23 cellular contexts compared by ENCODE assay signal in genomic region chr15:58742022-58742421, GRCh38. TPM values are rescaled to one million over a fixed set of nuclear protein-coding genes. Genes with fewer than 3 reads are reported as not detected.
DNase-seq lines count a peak whose midpoint lies in the region; ATAC-seq, FAIRE-seq and TF ChIP-seq lines count a peak whose summit lies in the region.
"Had no signal": no experiment of that assay in that cellular context is flagged by ENCODE, and none has a peak within 500 bp of the region (broad histone marks: within the 10 kb centered on the region; RNA-seq: fewer than 3 reads in every experiment).

No MANE protein-coding gene starts in this region.

- peak overlapping the region; percentile 26 for H3K4me3 ChIP-seq in coronary artery
- H3K4me3 ChIP-seq: body of pancreas, gastroesophageal sphincter, HAP-1, mucosa of descending colon, transverse colon had no signal

- no peak overlapping the region for H3K27ac Mint-ChIP-seq in activated CD4-positive, alpha-beta T cell treated with anti-CD3 and anti-CD28 coated beads for 36 hours
- no peak overlapping the region for H3K27ac Mint-ChIP-seq in activated CD4-positive, alpha-beta T cell treated with anti-CD3 and anti-CD28 coated beads, Interleukin-2, amount 10 ng/mL, durations not matched to agents 7 days and 5 days
- H3K27ac Mint-ChIP-seq in osteocyte (ENCODE audit: unreplicated experiment) (peak overlapping the region; percentile 73), mesothelial cell of epicardium (no peak overlapping the region)
- no peak overlapping the region for H3K27ac Mint-ChIP-seq in activated CD8-positive, alpha-beta memory T cell treated with anti-CD3 and anti-CD28 coated beads, Interleukin-2, amount 10 ng/mL, durations not matched to agents 7 days and 5 days
- H3K27ac Mint-ChIP-seq: activated CD8-positive, alpha-beta T cell treated with anti-CD3 and anti-CD28 coated beads for 36 hours; activated naive CD4-positive, alpha-beta T cell treated with anti-CD3 and anti-CD28 coated beads, Interleukin-2, amount 50 U/mL, for 72 hours; T-cell had no signal

- ATAC-seq in activated CD4-positive, alpha-beta T cell treated with anti-CD3 and anti-CD28 coated beads for 36 hours: peak; percentile 59
- no peak for ATAC-seq in activated CD8-positive, alpha-beta memory T cell treated with anti-CD3 and anti-CD28 coated beads, Interleukin-2, amount 10 ng/mL, durations not matched to agents 7 days and 5 days
- ATAC-seq: activated CD8-positive, alpha-beta T cell treated with anti-CD3 and anti-CD28 coated beads for 36 hours; body of pancreas; gastroesophageal sphincter; left colon; mucosa of descending colon; T-cell had no signal

- POLR2A ChIA-PET in activated CD4-positive, alpha-beta T cell treated with anti-CD3 and anti-CD28 coated beads for 36 hours (lab: Charles Lee): no interaction called here
- POLR2A ChIA-PET in activated CD4-positive, alpha-beta T cell treated with anti-CD3 and anti-CD28 coated beads, Interleukin-2, amount 10 ng/mL, durations not matched to agents 7 days and 5 days (lab: Charles Lee): no interaction called here

- H3K27me3 Mint-ChIP-seq in activated CD4-positive, alpha-beta T cell treated with anti-CD3 and anti-CD28 coated beads for 36 hours: no peaks in the 10 kb centered on the region
- no peaks in the 10 kb centered on the region for H3K27me3 Mint-ChIP-seq in activated CD4-positive, alpha-beta T cell treated with anti-CD3 and anti-CD28 coated beads, Interleukin-2, amount 10 ng/mL, durations not matched to agents 7 days and 5 days
- H3K27me3 Mint-ChIP-seq in osteocyte (ENCODE audit: unreplicated experiment) (no peaks in the 10 kb centered on the region), mesothelial cell of epicardium (ENCODE audit: low read depth) (no peaks in the 10 kb centered on the region)
- no peaks in the 10 kb centered on the region for H3K27me3 Mint-ChIP-seq in activated CD8-positive, alpha-beta memory T cell treated with anti-CD3 and anti-CD28 coated beads, Interleukin-2, amount 10 ng/mL, durations not matched to agents 7 days and 5 days
- H3K27me3 Mint-ChIP-seq: activated CD8-positive, alpha-beta T cell treated with anti-CD3 and anti-CD28 coated beads for 36 hours; T-cell had no signal

- CTCF ChIA-PET in activated CD4-positive, alpha-beta T cell treated with anti-CD3 and anti-CD28 coated beads for 36 hours (lab: Charles Lee): interaction anchor here (1.2 to 2.0 kb wide), 3 partner anchors 14 to 56 kb away, joined by 4 to 7 read pairs (median 5); no protein-coding TSS in a partner anchor
- CTCF ChIA-PET in activated CD4-positive, alpha-beta T cell treated with anti-CD3 and anti-CD28 coated beads, Interleukin-2, amount 10 ng/mL, durations not matched to agents 7 days and 5 days (lab: Charles Lee): interaction anchor here (0.6 to 1.5 kb wide), 4 partner anchors 9 to 675 kb away, joined by 3 to 6 read pairs (median 3); partner anchors contain the start of gene MINDY2
- CTCF ChIA-PET in activated CD8-positive, alpha-beta memory T cell treated with anti-CD3 and anti-CD28 coated beads, Interleukin-2, amount 10 ng/mL, durations not matched to agents 7 days and 5 days (lab: Charles Lee): interaction anchor here (0.7 to 2.4 kb wide), 2 partner anchors 33 to 471 kb away, joined by 3 to 7 read pairs; no protein-coding TSS in a partner anchor

- no peaks in the 10 kb centered on the region for H3K9me3 Mint-ChIP-seq in activated CD4-positive, alpha-beta T cell treated with anti-CD3 and anti-CD28 coated beads for 36 hours (ENCODE audit: low read depth)
- no peaks in the 10 kb centered on the region for H3K9me3 Mint-ChIP-seq in activated CD4-positive, alpha-beta T cell treated with anti-CD3 and anti-CD28 coated beads, Interleukin-2, amount 10 ng/mL, durations not matched to agents 7 days and 5 days
- H3K9me3 Mint-ChIP-seq in osteocyte (ENCODE audit: unreplicated experiment) (no peaks in the 10 kb centered on the region), mesothelial cell of epicardium (no peaks in the 10 kb centered on the region)
- no peaks in the 10 kb centered on the region for H3K9me3 Mint-ChIP-seq in activated CD8-positive, alpha-beta memory T cell treated with anti-CD3 and anti-CD28 coated beads, Interleukin-2, amount 10 ng/mL, durations not matched to agents 7 days and 5 days (ENCODE audit: low read depth)
- H3K9me3 Mint-ChIP-seq: activated CD8-positive, alpha-beta T cell treated with anti-CD3 and anti-CD28 coated beads for 36 hours; activated naive CD4-positive, alpha-beta T cell treated with anti-CD3 and anti-CD28 coated beads, Interleukin-2, amount 50 U/mL, for 72 hours; activated T-cell treated with anti-CD3 and anti-CD28 coated beads, Interleukin-2, amount 50 U/mL, for 4 hours; T-cell had no signal

- no peak overlapping the region for H3K4me3 Mint-ChIP-seq in activated CD4-positive, alpha-beta T cell treated with anti-CD3 and anti-CD28 coated beads for 36 hours
- H3K4me3 Mint-ChIP-seq in activated CD4-positive, alpha-beta T cell treated with anti-CD3 and anti-CD28 coated beads, Interleukin-2, amount 10 ng/mL, durations not matched to agents 7 days and 5 days: no peak overlapping the region
- no peak overlapping the region for H3K4me3 Mint-ChIP-seq in osteocyte (ENCODE audit: unreplicated experiment)
- H3K4me3 Mint-ChIP-seq in activated CD8-positive, alpha-beta memory T cell treated with anti-CD3 and anti-CD28 coated beads, Interleukin-2, amount 10 ng/mL, durations not matched to agents 7 days and 5 days: no peak overlapping the region
- H3K4me3 Mint-ChIP-seq in mesothelial cell of epicardium: no peak overlapping the region
- H3K4me3 Mint-ChIP-seq: activated CD8-positive, alpha-beta T cell treated with anti-CD3 and anti-CD28 coated beads for 36 hours; activated T-cell treated with anti-CD3 and anti-CD28 coated beads, Interleukin-2, amount 50 U/mL, for 4 hours had no signal

- peak; percentile 25 for FAIRE-seq in G401.6 (lab: Jason Lieb, UNC)

- TF ChIP-seq CTCF in coronary artery (IDR thresholded peaks at IDR 0.05) (no peak), osteocyte (IDR thresholded peaks at IDR 0.05) (no peak), mesothelial cell of epicardium (IDR thresholded peaks at IDR 0.05; ENCODE audit: unreplicated experiment) (no peak)

- peaks cover 77% of the 10 kb centered on the region for H3K4me1 Mint-ChIP-seq in activated CD4-positive, alpha-beta T cell treated with anti-CD3 and anti-CD28 coated beads for 36 hours
- peaks cover 59% of the 10 kb centered on the region for H3K4me1 Mint-ChIP-seq in activated CD4-positive, alpha-beta T cell treated with anti-CD3 and anti-CD28 coated beads, Interleukin-2, amount 10 ng/mL, durations not matched to agents 7 days and 5 days
- peaks cover 56% of the 10 kb centered on the region for H3K4me1 Mint-ChIP-seq in osteocyte (ENCODE audit: unreplicated experiment)
- peaks cover 51% of the 10 kb centered on the region for H3K4me1 Mint-ChIP-seq in activated CD8-positive, alpha-beta memory T cell treated with anti-CD3 and anti-CD28 coated beads, Interleukin-2, amount 10 ng/mL, durations not matched to agents 7 days and 5 days
- peaks cover 44% of the 10 kb centered on the region for H3K4me1 Mint-ChIP-seq in mesothelial cell of epicardium

- H3K27ac ChIP-seq in coronary artery: peak overlapping the region in 1 of 2 donors; percentile 52
- H3K27ac ChIP-seq: body of pancreas, gastroesophageal sphincter, transverse colon had no signal

- intact Hi-C loops in activated CD4-positive, alpha-beta T cell treated with anti-CD3 and anti-CD28 coated beads for 36 hours (cut with DNase I, micrococcal nuclease): no loop called here

- no peak for DNase-seq in activated CD4-positive, alpha-beta T cell treated with anti-CD3 and anti-CD28 coated beads for 36 hours
- no peak for DNase-seq in activated CD4-positive, alpha-beta T cell treated with anti-CD3 and anti-CD28 coated beads, Interleukin-2, amount 10 ng/mL, durations not matched to agents 7 days and 5 days
- DNase-seq in coronary artery (ENCODE audit: low spot score): no peak
- no peak for DNase-seq in osteocyte (ENCODE audit: extremely low spot score, unreplicated experiment)
- no peak for DNase-seq in activated CD8-positive, alpha-beta memory T cell treated with anti-CD3 and anti-CD28 coated beads, Interleukin-2, amount 10 ng/mL, durations not matched to agents 7 days and 5 days
- DNase-seq in mesothelial cell of epicardium (ENCODE audit: low spot score in 2 of 2, unreplicated experiment in 2 of 2): no peak
- no peak for DNase-seq in germinal center (ENCODE audit: low spot score)
- DNase-seq: 8988T; activated CD8-positive, alpha-beta T cell treated with anti-CD3 and anti-CD28 coated beads for 36 hours; activated T-cell treated with anti-CD3 and anti-CD28 coated beads, Interleukin-2, amount 50 U/mL, for 4 hours; body of pancreas; C1 segment of cervical spinal cord; left colon; mucosa of descending colon; NCI-H1417 treated with DMSO at 0.1 percent for 48 hours; SHP77 treated with DMSO at 0.1 percent for 48 hours; stimulated activated naive CD4-positive, alpha-beta T cell; T-cell; transverse colon had no signal

- peaks cover 3% of the 10 kb centered on the region for H3K36me3 Mint-ChIP-seq in activated CD4-positive, alpha-beta T cell treated with anti-CD3 and anti-CD28 coated beads for 36 hours (ENCODE audit: low read depth)
- peaks cover 18% of the 10 kb centered on the region for H3K36me3 Mint-ChIP-seq in activated CD4-positive, alpha-beta T cell treated with anti-CD3 and anti-CD28 coated beads, Interleukin-2, amount 10 ng/mL, durations not matched to agents 7 days and 5 days (ENCODE audit: low read depth)
- H3K36me3 Mint-ChIP-seq in osteocyte (ENCODE audit: unreplicated experiment): peaks cover 3% of the 10 kb centered on the region
- H3K36me3 Mint-ChIP-seq in activated CD8-positive, alpha-beta memory T cell treated with anti-CD3 and anti-CD28 coated beads, Interleukin-2, amount 10 ng/mL, durations not matched to agents 7 days and 5 days: peaks cover 11% of the 10 kb centered on the region
- no peaks in the 10 kb centered on the region for H3K36me3 Mint-ChIP-seq in mesothelial cell of epicardium
- H3K36me3 Mint-ChIP-seq: activated naive CD4-positive, alpha-beta T cell treated with anti-CD3 and anti-CD28 coated beads, Interleukin-2, amount 50 U/mL, for 72 hours had no signal

RNA-seq across cellular contexts. Expression of gene ADAM10, which starts 7.5 kb away (rescaled TPM):
- total RNA-seq in activated CD4-positive, alpha-beta T cell treated with anti-CD3 and anti-CD28 coated beads for 36 hours: 10 to 100 TPM; 74.5 to 82.0 TPM
- total RNA-seq in activated CD4-positive, alpha-beta T cell treated with anti-CD3 and anti-CD28 coated beads, Interleukin-2, amount 10 ng/mL, durations not matched to agents 7 days and 5 days: 100 to 1,000 TPM; 140 to 170 TPM
- 169 and 175 TPM in 2 replicates for total RNA-seq in osteocyte
- total RNA-seq in activated CD8-positive, alpha-beta memory T cell treated with anti-CD3 and anti-CD28 coated beads, Interleukin-2, amount 10 ng/mL, durations not matched to agents 7 days and 5 days: 100 to 1,000 TPM; 141 to 151 TPM
- 176 to 190 TPM (median 181 TPM) in 3 replicates for total RNA-seq in mesothelial cell of epicardium

RNA-seq across cellular contexts. Expression of gene MINDY2, which starts 29.1 kb away (rescaled TPM):
- total RNA-seq in activated CD4-positive, alpha-beta T cell treated with anti-CD3 and anti-CD28 coated beads for 36 hours: 1 to 10 TPM; 8.2 to 9.2 TPM
- total RNA-seq in activated CD4-positive, alpha-beta T cell treated with anti-CD3 and anti-CD28 coated beads, Interleukin-2, amount 10 ng/mL, durations not matched to agents 7 days and 5 days: 10 to 100 TPM; 12.5 to 17.5 TPM
- 15.1 and 18.6 TPM in 2 replicates for total RNA-seq in osteocyte
- total RNA-seq in activated CD8-positive, alpha-beta memory T cell treated with anti-CD3 and anti-CD28 coated beads, Interleukin-2, amount 10 ng/mL, durations not matched to agents 7 days and 5 days: 10 to 100 TPM; 12.0 to 16.9 TPM
- total RNA-seq in mesothelial cell of epicardium: 27.6 to 30.1 TPM (median 29.3 TPM) in 3 replicates
